ENCODE assay signal across 7 cellular contexts in genomic region chr17:76397687-76398522, GRCh38. TPM values are rescaled to one million over a fixed set of nuclear protein-coding genes. Genes with fewer than 3 reads are reported as not detected.
A peak's percentile ranks its signal among the peaks of the same experiment; 100 is the strongest.
DNase-seq lines count a peak whose midpoint lies in the region; ATAC-seq and TF ChIP-seq lines count a peak whose summit lies in the region.

No MANE protein-coding gene starts in this region.

- peak overlapping the region in 2 of 3 donors; percentile 38 to 40 for H3K9ac ChIP-seq in skeletal muscle tissue (ENCODE audit: low read depth in 1 of 3, low read length in 3 of 3)

- TF ChIP-seq CTCF in GM12875 (IDR thresholded peaks at IDR 0.05; ENCODE audit: borderline replicate concordance, insufficient read depth, low read depth, low read length) (peak; percentile 95), ascending aorta (IDR thresholded peaks at IDR 0.05) (peak; percentile 97 to 99 (median 98))

- no peaks in the 10 kb centered on the region for H3K27me3 ChIP-seq in ascending aorta
- H3K27me3 ChIP-seq in skeletal muscle tissue (ENCODE audit: control insufficient read depth in 3 of 3, insufficient read depth in 3 of 3, low read length in 3 of 3): no peaks in the 10 kb centered on the region

- intact Hi-C loops in ascending aorta (cut with DNase I): loop anchor here (1.0 to 2.0 kb wide), 2 partner anchors 45 to 95 kb away; partner anchors contain the start of gene PRPSAP1

- no peak overlapping the region for H3K27ac ChIP-seq in ascending aorta
- no peak overlapping the region for H3K27ac ChIP-seq in skeletal muscle tissue (ENCODE audit: low read depth, low read length)

- H3K4me3 ChIP-seq in GM12875 (ENCODE audit: low read depth, low read length) (no peak overlapping the region), ascending aorta (no peak overlapping the region), skeletal muscle tissue (ENCODE audit: low read length in 3 of 3) (no peak overlapping the region)

- H3K9me3 ChIP-seq in ascending aorta (no peaks in the 10 kb centered on the region), skeletal muscle tissue (ENCODE audit: control insufficient read depth in 3 of 3, low read length in 3 of 3) (no peaks in the 10 kb centered on the region)

- H3K36me3 ChIP-seq in ascending aorta (peaks cover 70 to 90% of the 10 kb centered on the region in 2 donors), skeletal muscle tissue (ENCODE audit: control insufficient read depth in 3 of 3, insufficient read depth in 3 of 3, low read length in 3 of 3) (peaks cover 81 to 86% (median 84%) of the 10 kb centered on the region in 3 donors)

- no peak for ATAC-seq in GM19463 (IDR thresholded peaks at IDR 0.05; ENCODE audit: unreplicated experiment)

- DNase-seq in NCI-H1930 (lab: John Stamatoyannopoulos, UW): peak; percentile 43 to 81
- DNase-seq in T-helper 9 cell: peak; percentile 85
- DNase-seq in ascending aorta (ENCODE audit: low spot score in 2 of 2): peak; percentile 43 to 94
- peak; percentile 90 for DNase-seq in hepatic stellate cell (ENCODE audit: low spot score)

- H3K4me1 ChIP-seq in ascending aorta (no peaks in the 10 kb centered on the region), skeletal muscle tissue (ENCODE audit: control insufficient read depth in 3 of 3, insufficient read depth in 3 of 3, low read length in 3 of 3) (peaks cover 4 to 15% (median 15%) of the 10 kb centered on the region in 3 donors)

RNA-seq across cellular contexts. Expression of gene SPHK1, which starts 13.5 kb away (rescaled TPM):
- 120 TPM for total RNA-seq in ascending aorta
- 2.1 TPM for total RNA-seq in skeletal muscle tissue

RNA-seq across cellular contexts. Expression of gene PRPSAP1, which starts 44.2 kb away (rescaled TPM):
- total RNA-seq in ascending aorta: 16.1 TPM
- total RNA-seq in skeletal muscle tissue: 24.0 TPM

RNA-seq across cellular contexts. Expression of gene UBE2O, which starts 55.0 kb away (rescaled TPM):
- total RNA-seq in ascending aorta: 19.6 TPM
- 20.9 TPM for total RNA-seq in skeletal muscle tissue

Comparison
In these comparisons a context has a peak if more than half of its experiments do, and no peak if none do; other contexts are left out.
1. RNA of gene SPHK1, which starts 13.5 kb away (total RNA-seq): 120 TPM in ascending aorta (single experiment); 2.1 TPM in skeletal muscle tissue (single experiment); every median in the first group is over 10 times any median in the second.
2. Peak in every context shown above with its lines, with median percentiles within 50 percentile points of each other: DNase-seq.